In genomic region chr19:38848299-38849146, GRCh38 we compare ENCODE assay signal across 8 cellular contexts. TPM values are rescaled to one million over a fixed set of nuclear protein-coding genes. Genes with fewer than 3 reads are reported as not detected.
DNase-seq lines count a peak whose midpoint lies in the region; ATAC-seq and TF ChIP-seq lines count a peak whose summit lies in the region.

No MANE protein-coding gene starts in this region.

- H3K27ac Mint-ChIP-seq in Calu3 (ENCODE audit: unreplicated experiment) = peak overlapping the region; percentile 98

- peaks cover 57% of the 10 kb centered on the region for H3K79me2 ChIP-seq in osteoblast (ENCODE audit: insufficient read depth, low read length)

- H3K36me3 Mint-ChIP-seq in Calu3 (ENCODE audit: insufficient read depth, unreplicated experiment) = peaks cover 98% of the 10 kb centered on the region

- peaks cover 51% of the 10 kb centered on the region for H3K36me3 ChIP-seq in osteoblast (ENCODE audit: insufficient read depth, low read length)

- ATAC-seq in GM21360 (IDR thresholded peaks at IDR 0.05; ENCODE audit: unreplicated experiment) (no peak), GM21515 (IDR thresholded peaks at IDR 0.05; ENCODE audit: unreplicated experiment) (no peak), HG03469 (IDR thresholded peaks at IDR 0.05; ENCODE audit: unreplicated experiment) (no peak)

- H2AFZ ChIP-seq in osteoblast (ENCODE audit: low read length) = no peak overlapping the region

- H3K4me3 ChIP-seq in osteoblast (ENCODE audit: insufficient read depth, low read length) = peak overlapping the region; percentile 91

- CTCF ChIA-PET in Calu3 (lab: Charles Lee) = interaction anchor here (0.6 to 1.0 kb wide), 7 partner anchors 17 to 186 kb away, joined by 3 to 8 read pairs (median 3); partner anchors contain the start of genes ECH1, MRPS12, NFKBIB and SARS2

- H3K27me3 Mint-ChIP-seq in Calu3 (ENCODE audit: unreplicated experiment) = peaks cover 14% of the 10 kb centered on the region

- no peaks in the 10 kb centered on the region for H3K9me3 Mint-ChIP-seq in Calu3 (ENCODE audit: low read depth, unreplicated experiment)

- peak overlapping the region; percentile 82 for H3K4me3 Mint-ChIP-seq in Calu3 (ENCODE audit: low read depth, unreplicated experiment)

- H3K4me1 ChIP-seq in osteoblast (ENCODE audit: insufficient read depth, low read length) = peaks cover 27% of the 10 kb centered on the region

- intact Hi-C loops in Calu3 (cut with micrococcal nuclease; ENCODE audit: unreplicated experiment) = no loop called here

- peak overlapping the region; percentile 88 for H3K4me2 ChIP-seq in osteoblast (ENCODE audit: insufficient read depth, low read length)

- BruUV-seq in Calu3 (replicated peaks; lab: Mats Ljungman, UMichigan) = TSS peak; percentile 35

- TF ChIP-seq CTCF in Calu3 (IDR thresholded peaks at IDR 0.05; ENCODE audit: unreplicated experiment) = no peak
- no peak for TF ChIP-seq CTCF in osteoblast (IDR thresholded peaks at IDR 0.05; ENCODE audit: extremely low read depth, low read depth, low read length)

- peak; percentile 30 for DNase-seq in Calu3
- DNase-seq in OCI-M1 (lab: John Stamatoyannopoulos, UW) = peak; percentile 53
- no peak for DNase-seq in epithelial cell of prostate (ENCODE audit: low read depth, low spot score)
- peak; percentile 75 for DNase-seq in osteoblast (ENCODE audit: insufficient read length, low spot score, missing footprints)
- no peak for DNase-seq in stimulated activated CD8-positive, alpha-beta memory T cell treated with anti-CD3 and anti-CD28 coated beads, Interleukin-4, amount 100 ng/mL, for 48 hours

- H3K27me3 ChIP-seq in osteoblast (ENCODE audit: insufficient read depth, low read length) = no peaks in the 10 kb centered on the region

- H3K9me3 ChIP-seq in osteoblast (ENCODE audit: low read depth, low read length) = no peaks in the 10 kb centered on the region

- H4K20me1 ChIP-seq in osteoblast (ENCODE audit: insufficient read depth, low read length) = peaks cover 53% of the 10 kb centered on the region

- peak overlapping the region; percentile 99 for H3K27ac ChIP-seq in epithelial cell of prostate
- H3K27ac ChIP-seq in osteoblast (ENCODE audit: low read depth, low read length) = peak overlapping the region; percentile 70

- H3K4me1 Mint-ChIP-seq in Calu3 (ENCODE audit: low read depth, unreplicated experiment) = peaks cover 36% of the 10 kb centered on the region

RNA-seq across cellular contexts. Expression of gene HNRNPL, which starts 1.3 kb away (rescaled TPM):
- total RNA-seq in Calu3 (2022) (383 and 408 TPM in 2 replicates), osteoblast (188 and 201 TPM in 2 replicates)

RNA-seq across cellular contexts. Expression of gene ECH1, which starts 16.9 kb away (rescaled TPM):
- total RNA-seq in Calu3 (2022) = 253 and 291 TPM in 2 replicates
- 35.1 and 36.9 TPM in 2 replicates for total RNA-seq in osteoblast

RNA-seq across cellular contexts. Expression of gene RINL, which starts 29.6 kb away (rescaled TPM):
- total RNA-seq in Calu3 (2022) = 4.1 TPM in 2 replicates
- total RNA-seq in osteoblast = 2.5 and 3.2 TPM in 2 replicates

RNA-seq across cellular contexts. Expression of gene LGALS4, which starts 35.8 kb away (rescaled TPM):
- total RNA-seq in Calu3 (2022) (321 and 537 TPM in 2 replicates), osteoblast (not detected in 2 replicates)

RNA-seq across cellular contexts. Expression of gene SIRT2, which starts 50.9 kb away (rescaled TPM):
- total RNA-seq in Calu3 (2022) (51.7 and 55.6 TPM in 2 replicates), osteoblast (76.9 and 77.4 TPM in 2 replicates)

Comparison
In these comparisons a context has a peak if more than half of its experiments do, and no peak if none do; other contexts are left out.
1. DNase-seq: peak in Calu3 (single experiment), OCI-M1 (single experiment) and osteoblast (single experiment); none in epithelial cell of prostate (single experiment) and stimulated activated CD8-positive, alpha-beta memory T cell treated with anti-CD3 and anti-CD28 coated beads, Interleukin-4, amount 100 ng/mL, for 48 hours (single experiment).